In genomic region chr20:54190200-54190599, GRCh38 we compare ENCODE assay signal across 22 cellular contexts. TPM values are rescaled to one million over a fixed set of nuclear protein-coding genes. Genes with fewer than 3 reads are reported as not detected.
"Had no signal": no experiment of that assay in that cellular context is flagged by ENCODE, and none has a peak within 500 bp of the region (broad histone marks: within the 10 kb centered on the region; RNA-seq: fewer than 3 reads in every experiment).

No MANE protein-coding gene starts in this region.

- H3K9ac ChIP-seq: parathyroid adenoma had no signal

- H3K27ac ChIP-seq: dorsolateral prefrontal cortex, gastrocnemius medialis, heart right ventricle, parathyroid adenoma, prostate gland, spleen, testis, tibial nerve, upper lobe of right lung, vagina had no signal

- DNase-seq: cortex of kidney; dorsolateral prefrontal cortex; effector CD8-positive, alpha-beta T cell; gastrocnemius medialis; heart right ventricle; hypothalamus; midbrain; retina; spleen; stimulated activated CD4-positive, alpha-beta T cell treated with anti-CD3 and anti-CD28 coated beads, Interleukin-15, amount 100 ng/mL, for 24 hours; stimulated activated CD4-positive, alpha-beta T cell treated with anti-CD3 and anti-CD28 coated beads, Interleukin-1b, Interleukin-23, amount 100 ng/mL, for 48 hours; stimulated activated CD4-positive, alpha-beta T cell treated with anti-CD3 and anti-CD28 coated beads, Interleukin-4, amount 100 ng/mL, for 24 hours; testis; upper lobe of right lung had no signal

- H3K9me3 ChIP-seq: gastrocnemius medialis, heart right ventricle, prostate gland, spleen, testis, tibial nerve, upper lobe of right lung, vagina had no signal

- H3K27me3 ChIP-seq: testis, tibial nerve, upper lobe of right lung, vagina had no signal

- H2AFZ ChIP-seq: parathyroid adenoma had no signal

- H3K36me3 ChIP-seq: gastrocnemius medialis, heart right ventricle, prostate gland, spleen, tibial nerve, upper lobe of right lung, vagina had no signal

- ATAC-seq: gastrocnemius medialis; heart right ventricle; left lobe of liver; sciatic nerve; stimulated activated memory B cell treated with anti-CD40 and anti-IgM and Interleukin-4, amounts not matched to agents 10 μg/mL and 1 μg/mL and 100 μg/mL, for 72 hours; upper lobe of right lung had no signal

- H3K79me2 ChIP-seq: parathyroid adenoma had no signal

- H3K4me1 ChIP-seq: gastrocnemius medialis, heart right ventricle, parathyroid adenoma, prostate gland, spleen, testis, tibial nerve, upper lobe of right lung had no signal

- H3K4me3 ChIP-seq: dorsolateral prefrontal cortex, gastrocnemius medialis, heart right ventricle, prostate gland, spleen, testis, tibial nerve, upper lobe of right lung, vagina had no signal

- FAIRE-seq: islet of Langerhans had no signal

RNA-seq across cellular contexts. Expression of gene CYP24A1, which starts 16.4 kb away (rescaled TPM):
- total RNA-seq: heart right ventricle, left lobe of liver, sciatic nerve, spleen, tibial nerve had no signal
- polyA plus RNA-seq: heart right ventricle, spleen had no signal
